Comparison of ENCODE assay signal across 8 cellular contexts in the genomic region with DNA sequence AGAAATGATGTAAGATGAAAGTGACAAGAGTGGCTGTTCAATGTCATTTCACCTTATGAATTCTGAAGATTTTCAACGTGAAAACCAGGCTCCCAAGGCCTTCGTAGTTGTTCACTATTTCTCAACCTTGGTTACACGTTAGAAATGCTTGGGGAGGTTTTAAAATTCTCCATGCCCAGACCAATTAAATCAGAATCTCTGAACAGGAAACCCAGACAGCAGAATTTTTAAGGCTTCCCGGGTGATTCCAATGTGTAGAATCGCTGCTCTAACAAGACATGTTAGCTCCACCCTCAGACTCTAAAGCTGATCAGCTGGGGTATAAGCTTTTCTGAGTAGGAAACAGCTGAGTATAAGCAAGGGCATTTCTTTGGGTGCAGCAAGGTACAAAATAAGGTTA.
"Had no signal": no experiment of that assay in that cellular context is flagged by ENCODE, and none has a peak within 500 bp of the region (broad histone marks: within the 10 kb centered on the region; RNA-seq: fewer than 3 reads in every experiment).

No MANE protein-coding gene starts in this region.

- H3K4me1 ChIP-seq: HAP-1 had no signal

- ATAC-seq: HepG2 had no signal

- H3K4me3 ChIP-seq: GM23248, HAP-1 had no signal

- H3K36me3 ChIP-seq: HAP-1 had no signal

- H3K27ac ChIP-seq: GM23248, HL-60 had no signal

- H3K9ac ChIP-seq: GM23248 had no signal

- DNase-seq: GM23248, GOT3, H7, HFFc6, KBM-7 had no signal

- H2AFZ ChIP-seq: GM23248 had no signal

- H3K9me3 ChIP-seq: HAP-1 had no signal
